2 cellular contexts compared by ENCODE assay signal in the genomic region with DNA sequence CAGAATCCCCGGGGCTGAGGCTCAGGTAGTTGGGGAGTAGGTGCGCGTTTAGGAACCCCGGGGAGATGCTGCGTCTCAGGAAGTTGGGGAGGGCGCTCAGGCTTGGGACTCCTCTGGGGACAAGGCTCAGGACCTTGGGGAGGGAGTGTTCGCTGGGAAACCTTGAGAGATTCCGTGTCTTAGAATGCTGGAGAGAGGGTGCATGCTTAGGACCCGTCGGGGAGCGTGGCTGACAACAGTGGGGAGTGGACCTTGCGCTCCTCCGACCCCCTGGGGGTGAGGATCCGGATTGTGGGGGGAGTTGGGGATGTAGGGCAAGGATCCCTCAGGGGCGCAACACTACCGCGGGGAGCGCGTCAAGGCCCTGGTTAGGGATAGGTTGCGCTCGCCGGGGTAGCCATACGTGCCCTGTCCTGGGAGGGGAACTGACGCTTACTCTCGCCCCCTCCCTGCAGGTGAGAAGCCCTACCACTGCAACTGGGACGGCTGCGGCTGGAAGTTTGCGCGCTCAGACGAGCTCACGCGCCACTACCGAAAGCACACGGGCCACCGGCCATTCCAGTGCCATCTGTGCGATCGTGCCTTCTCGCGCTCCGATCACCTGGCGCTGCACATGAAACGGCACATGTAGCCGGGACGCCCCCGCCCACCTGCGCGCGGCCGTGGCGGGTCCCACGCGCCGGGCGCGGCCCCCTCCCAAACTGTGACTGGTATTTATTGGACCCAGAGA.
TF ChIP-seq lines count a peak whose summit lies in the region.

No MANE protein-coding gene starts in this region.

TF ChIP-seq in liver, 16 proteins besides CTCF, POLR2A, EP300 and RAD21 (continued from another document):
- TF ChIP-seq, protein P1, sequence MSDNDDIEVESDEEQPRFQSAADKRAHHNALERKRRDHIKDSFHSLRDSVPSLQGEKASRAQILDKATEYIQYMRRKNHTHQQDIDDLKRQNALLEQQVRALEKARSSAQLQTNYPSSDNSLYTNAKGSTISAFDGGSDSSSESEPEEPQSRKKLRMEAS (IDR thresholded peaks at IDR 0.05), result no peak

TF ChIP-seq in HepG2, 621 proteins besides CTCF, POLR2A, EP300 and RAD21:
- TF ChIP-seq HMGXB3 (CRISPR knock-in tag; IDR thresholded peaks at IDR 0.05; ENCODE audit: borderline replicate concordance) (no peak), NBN (conservative IDR thresholded peaks at IDR 0.05) (no peak), RARG (CRISPR knock-in tag; IDR thresholded peaks at IDR 0.05; ENCODE audit: low read depth) (no peak), RELA (CRISPR knock-in tag; IDR thresholded peaks at IDR 0.05) (no peak), ZNF513 (CRISPR knock-in tag; conservative IDR thresholded peaks at IDR 0.05) (no peak), HIVEP1 (CRISPR knock-in tag; IDR thresholded peaks at IDR 0.05) (no peak), SIX4 (CRISPR knock-in tag; IDR thresholded peaks at IDR 0.05) (no peak), ZMYM3 (CRISPR knock-in tag; IDR thresholded peaks at IDR 0.05) (no peak), ZNF781 (CRISPR knock-in tag; IDR thresholded peaks at IDR 0.05; ENCODE audit: borderline replicate concordance, not compliant biosample characterization) (no peak)
- TF ChIP-seq, protein P2, sequence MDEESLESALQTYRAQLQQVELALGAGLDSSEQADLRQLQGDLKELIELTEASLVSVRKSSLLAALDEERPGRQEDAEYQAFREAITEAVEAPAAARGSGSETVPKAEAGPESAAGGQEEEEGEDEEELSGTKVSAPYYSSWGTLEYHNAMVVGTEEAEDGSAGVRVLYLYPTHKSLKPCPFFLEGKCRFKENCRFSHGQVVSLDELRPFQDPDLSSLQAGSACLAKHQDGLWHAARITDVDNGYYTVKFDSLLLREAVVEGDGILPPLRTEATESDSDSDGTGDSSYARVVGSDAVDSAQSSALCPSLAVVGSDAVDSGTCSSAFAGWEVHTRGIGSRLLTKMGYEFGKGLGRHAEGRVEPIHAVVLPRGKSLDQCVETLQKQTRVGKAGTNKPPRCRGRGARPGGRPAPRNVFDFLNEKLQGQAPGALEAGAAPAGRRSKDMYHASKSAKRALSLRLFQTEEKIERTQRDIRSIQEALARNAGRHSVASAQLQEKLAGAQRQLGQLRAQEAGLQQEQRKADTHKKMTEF (CRISPR knock-in tag; IDR thresholded peaks at IDR 0.05), result no peak
- TF ChIP-seq, protein P3, sequence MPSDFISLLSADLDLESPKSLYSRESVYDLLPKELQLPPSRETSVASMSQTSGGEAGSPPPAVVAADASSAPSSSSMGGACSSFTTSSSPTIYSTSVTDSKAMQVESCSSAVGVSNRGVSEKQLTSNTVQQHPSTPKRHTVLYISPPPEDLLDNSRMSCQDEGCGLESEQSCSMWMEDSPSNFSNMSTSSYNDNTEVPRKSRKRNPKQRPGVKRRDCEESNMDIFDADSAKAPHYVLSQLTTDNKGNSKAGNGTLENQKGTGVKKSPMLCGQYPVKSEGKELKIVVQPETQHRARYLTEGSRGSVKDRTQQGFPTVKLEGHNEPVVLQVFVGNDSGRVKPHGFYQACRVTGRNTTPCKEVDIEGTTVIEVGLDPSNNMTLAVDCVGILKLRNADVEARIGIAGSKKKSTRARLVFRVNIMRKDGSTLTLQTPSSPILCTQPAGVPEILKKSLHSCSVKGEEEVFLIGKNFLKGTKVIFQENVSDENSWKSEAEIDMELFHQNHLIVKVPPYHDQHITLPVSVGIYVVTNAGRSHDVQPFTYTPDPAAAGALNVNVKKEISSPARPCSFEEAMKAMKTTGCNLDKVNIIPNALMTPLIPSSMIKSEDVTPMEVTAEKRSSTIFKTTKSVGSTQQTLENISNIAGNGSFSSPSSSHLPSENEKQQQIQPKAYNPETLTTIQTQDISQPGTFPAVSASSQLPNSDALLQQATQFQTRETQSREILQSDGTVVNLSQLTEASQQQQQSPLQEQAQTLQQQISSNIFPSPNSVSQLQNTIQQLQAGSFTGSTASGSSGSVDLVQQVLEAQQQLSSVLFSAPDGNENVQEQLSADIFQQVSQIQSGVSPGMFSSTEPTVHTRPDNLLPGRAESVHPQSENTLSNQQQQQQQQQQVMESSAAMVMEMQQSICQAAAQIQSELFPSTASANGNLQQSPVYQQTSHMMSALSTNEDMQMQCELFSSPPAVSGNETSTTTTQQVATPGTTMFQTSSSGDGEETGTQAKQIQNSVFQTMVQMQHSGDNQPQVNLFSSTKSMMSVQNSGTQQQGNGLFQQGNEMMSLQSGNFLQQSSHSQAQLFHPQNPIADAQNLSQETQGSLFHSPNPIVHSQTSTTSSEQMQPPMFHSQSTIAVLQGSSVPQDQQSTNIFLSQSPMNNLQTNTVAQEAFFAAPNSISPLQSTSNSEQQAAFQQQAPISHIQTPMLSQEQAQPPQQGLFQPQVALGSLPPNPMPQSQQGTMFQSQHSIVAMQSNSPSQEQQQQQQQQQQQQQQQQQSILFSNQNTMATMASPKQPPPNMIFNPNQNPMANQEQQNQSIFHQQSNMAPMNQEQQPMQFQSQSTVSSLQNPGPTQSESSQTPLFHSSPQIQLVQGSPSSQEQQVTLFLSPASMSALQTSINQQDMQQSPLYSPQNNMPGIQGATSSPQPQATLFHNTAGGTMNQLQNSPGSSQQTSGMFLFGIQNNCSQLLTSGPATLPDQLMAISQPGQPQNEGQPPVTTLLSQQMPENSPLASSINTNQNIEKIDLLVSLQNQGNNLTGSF (CRISPR knock-in tag; IDR thresholded peaks at IDR 0.05), result no peak
- TF ChIP-seq, protein P4, sequence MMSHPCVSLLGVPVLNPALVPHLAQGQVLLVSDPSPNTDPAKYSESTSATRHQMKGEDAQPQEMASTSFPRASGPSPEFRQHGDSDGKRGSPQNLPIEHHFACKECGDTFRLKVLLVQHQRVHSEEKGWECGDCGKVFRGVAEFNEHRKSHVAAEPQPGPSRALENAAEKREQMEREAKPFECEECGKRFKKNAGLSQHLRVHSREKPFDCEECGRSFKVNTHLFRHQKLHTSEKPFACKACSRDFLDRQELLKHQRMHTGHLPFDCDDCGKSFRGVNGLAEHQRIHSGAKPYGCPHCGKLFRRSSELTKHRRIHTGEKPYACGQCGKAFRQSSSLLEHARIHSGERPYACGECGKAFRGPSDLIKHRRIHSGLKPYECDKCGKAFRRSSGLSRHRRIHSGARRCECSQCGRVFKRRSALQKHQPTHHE (CRISPR knock-in tag; IDR thresholded peaks at IDR 0.05; ENCODE audit: borderline replicate concordance), result no peak
